Comparison of ENCODE assay signal across 8 cellular contexts in genomic region chr9:5628530-5629311, GRCh38. TPM values are rescaled to one million over a fixed set of nuclear protein-coding genes. Genes with fewer than 3 reads are reported as not detected.
DNase-seq lines count a peak whose midpoint lies in the region; ATAC-seq and TF ChIP-seq lines count a peak whose summit lies in the region.

RIC1 (plus strand) TSS chr9:5629107; CDS start chr9:5629310, 203 bp downstream.

- peak within 1 kb of the TSS; percentile 81 for H3K9ac ChIP-seq in endodermal cell (ENCODE audit: extremely low read depth, low read length, poor library complexity, severe bottlenecking)

- H3K27ac Mint-ChIP-seq in Caco-2 (ENCODE audit: unreplicated experiment) = peak within 1 kb of the TSS; percentile 88
- peak within 1 kb of the TSS; percentile 95 for H3K27ac Mint-ChIP-seq in endodermal cell

- H3K9me3 ChIP-seq in Caco-2 (no peaks in the 10 kb centered on the region), endodermal cell (ENCODE audit: control insufficient read depth, low read length) (no peaks in the 10 kb centered on the region)

- H3K4me3 Mint-ChIP-seq in Caco-2 (ENCODE audit: unreplicated experiment) (peak within 1 kb of the TSS; percentile 94), endodermal cell (peak within 1 kb of the TSS; percentile 97)

- H3K27me3 ChIP-seq in Caco-2 (replicated peaks; ENCODE audit: control insufficient read depth, insufficient read depth, low read length) (no peaks in the 10 kb centered on the region), endodermal cell (ENCODE audit: control insufficient read depth, insufficient read depth, low read length, poor library complexity, severe bottlenecking) (no peaks in the 10 kb centered on the region)

- WGBS in endodermal cell (ENCODE audit: insufficient coverage in 1 of 2, insufficient read length in 1 of 2), 2 experiments = 0% methylated on average over 12 to 84 of the region's 84 CpGs

- H3K4me1 Mint-ChIP-seq in Caco-2 (ENCODE audit: low read depth, unreplicated experiment) (peaks cover 21% of the 10 kb centered on the region), endodermal cell (peaks cover 19% of the 10 kb centered on the region)

- no peaks in the 10 kb centered on the region for H3K36me3 ChIP-seq in Caco-2 (ENCODE audit: control insufficient read depth, insufficient read depth, low read length)
- H3K36me3 ChIP-seq in endodermal cell (ENCODE audit: control insufficient read depth, insufficient read depth, low read length) = no peaks in the 10 kb centered on the region

- H3K9me3 Mint-ChIP-seq in Caco-2 (ENCODE audit: unreplicated experiment) (no peaks in the 10 kb centered on the region), endodermal cell (no peaks in the 10 kb centered on the region)

- TF ChIP-seq CTCF in Caco-2 (IDR thresholded peaks at IDR 0.05; ENCODE audit: insufficient read depth in 1 of 2, low read depth in 1 of 2, low read length in 1 of 2, severe bottlenecking in 1 of 2, unreplicated experiment in 1 of 2) = no peak
- TF ChIP-seq CTCF in endodermal cell (conservative IDR thresholded peaks at IDR 0.05) = peak; percentile 10

- H3K27ac ChIP-seq in endodermal cell (ENCODE audit: low read depth, low read length) = peak within 1 kb of the TSS; percentile 92

- peak; percentile 55 for ATAC-seq in GM21360 (IDR thresholded peaks at IDR 0.05; ENCODE audit: unreplicated experiment)

- peak; percentile 85 to 88 for DNase-seq in Caco-2
- peak; percentile 90 for DNase-seq in HT1080 (ENCODE audit: low read depth)
- DNase-seq in NOMO-1 treated with dmso at 0.1 percent for 144 hours (lab: John Stamatoyannopoulos, UW; ENCODE audit: unreplicated experiment) = peak; percentile 58
- peak; percentile 70 for DNase-seq in activated CD8-positive, alpha-beta memory T cell treated with anti-CD3 and anti-CD28 coated beads, Interleukin-2, amount 50 U/mL, for 24 hours (ENCODE audit: extremely low read depth)
- DNase-seq in endodermal cell = peak; percentile 97
- DNase-seq in mesenteric fat pad (ENCODE audit: low spot score) = peak; percentile 96
- peak; percentile 70 for DNase-seq in stimulated activated CD8-positive, alpha-beta memory T cell treated with anti-CD3 and anti-CD28 coated beads, Interleukin-15, amount 100 ng/mL, for 1 hour (ENCODE audit: low read depth)

- H3K36me3 Mint-ChIP-seq in Caco-2 (ENCODE audit: insufficient read depth, unreplicated experiment) (peaks cover 21% of the 10 kb centered on the region), endodermal cell (ENCODE audit: low read depth) (no peaks in the 10 kb centered on the region)

- POLR2A ChIA-PET in Caco-2 (lab: Charles Lee) = interaction anchor here (0.6 to 1.8 kb wide), 8 partner anchors 10 to 380 kb away, joined by 3 to 5 read pairs (median 3); partner anchors contain the start of genes ERMP1 and PLGRKT

- CTCF ChIA-PET in Caco-2 (lab: Charles Lee) = interaction anchor here (0.6 to 1.4 kb wide), 2 partner anchors 29 to 1466 kb away, joined by 6 to 8 read pairs; no protein-coding TSS in a partner anchor

- BruUV-seq in Caco-2 (replicated peaks; lab: Mats Ljungman, UMichigan) = no TSS peak

- H3K27me3 Mint-ChIP-seq in Caco-2 (ENCODE audit: insufficient read depth, unreplicated experiment) (no peaks in the 10 kb centered on the region), endodermal cell (ENCODE audit: insufficient read depth) (no peaks in the 10 kb centered on the region)

- H3K4me3 ChIP-seq in Caco-2 (ENCODE audit: low read depth, low read length) (peak within 1 kb of the TSS; percentile 91), endodermal cell (ENCODE audit: low read length) (peak within 1 kb of the TSS; percentile 95)

- intact Hi-C loops in Caco-2 (cut with micrococcal nuclease; ENCODE audit: unreplicated experiment) = loop anchor here (2.0 to 5.0 kb wide), 2 partner anchors 86 to 379 kb away; a partner anchor contains a TSS

- peaks cover 34% of the 10 kb centered on the region for H3K4me1 ChIP-seq in Caco-2
- no peaks in the 10 kb centered on the region for H3K4me1 ChIP-seq in endodermal cell (ENCODE audit: control insufficient read depth, insufficient read depth, low read length)

RNA-seq across cellular contexts. Expression of gene RIC1, which starts in this region (rescaled TPM):
- total RNA-seq in Caco-2 (2022) (18.6 and 19.4 TPM in 2 replicates), endodermal cell (10 to 100 TPM; 27.0 to 27.1 TPM), mesenteric fat pad (22.5 TPM)
- 13.2 and 14.4 TPM in 2 replicates for total RNA-seq in HT1080 (2014; rRNA removed; shearing (Covaris generic))
- polyA plus RNA-seq in HT1080 (2015; cell fraction: cytosol; rRNA removed) = 10.9 and 14.1 TPM in 2 replicates
- polyA plus RNA-seq in HT1080 (2015; cell fraction: nucleus; rRNA removed) = 35.8 and 38.5 TPM in 2 replicates
- 16.5 TPM for polyA plus RNA-seq in endodermal cell (2013, experiment 1 of 2)
- polyA plus RNA-seq in endodermal cell (2013, experiment 2 of 2) = 17.4 TPM

Comparison
In these comparisons a context has a peak if more than half of its experiments do, and no peak if none do; other contexts are left out.
1. Peak in every context shown above with its lines: DNase-seq, ATAC-seq, H3K4me3 ChIP-seq and H3K27ac ChIP-seq.